11 cellular contexts compared by ENCODE assay signal in genomic region chr14:103273145-103273846, GRCh38.
DNase-seq lines count a peak whose midpoint lies in the region; ATAC-seq, FAIRE-seq and TF ChIP-seq lines count a peak whose summit lies in the region.
"Had no signal": no experiment of that assay in that cellular context is flagged by ENCODE, and none has a peak within 500 bp of the region (broad histone marks: within the 10 kb centered on the region; RNA-seq: fewer than 3 reads in every experiment).

No MANE protein-coding gene starts in this region.

- no peak overlapping the region for H3K9ac ChIP-seq in mammary epithelial cell (ENCODE audit: insufficient read depth, low read length)

- H3K9me3 ChIP-seq in mammary epithelial cell (replicated peaks; ENCODE audit: insufficient read depth, low read length) (no peaks in the 10 kb centered on the region), pancreas (no peaks in the 10 kb centered on the region), upper lobe of left lung (no peaks in the 10 kb centered on the region)

- intact Hi-C loops in mammary epithelial cell (cut with micrococcal nuclease): no loop called here
- intact Hi-C loops in left ventricle myocardium superior (cut with micrococcal nuclease): no loop called here
- intact Hi-C loops in pancreas (cut with DNase I): no loop called here

- H3K4me3 ChIP-seq in mammary epithelial cell (replicated peaks in 1 of 3; ENCODE audit: insufficient read depth in 1 of 3, low read depth in 2 of 3, low read length in 3 of 3): peak overlapping the region in 2 of 3 experiments; percentile 36 to 38
- peak overlapping the region in 3 of 4 donors; percentile 29 to 42 (median 32) for H3K4me3 ChIP-seq in pancreas
- H3K4me3 ChIP-seq in upper lobe of left lung: peak overlapping the region in 3 of 4 donors; percentile 26 to 46 (median 44)

- WGBS in mammary epithelial cell (ENCODE audit: low coverage, missing lambda C conversion rate): 16% methylated on average over 19 of the region's 70 CpGs
- 3 to 7% methylated on average over 57 to 70 of the region's 70 CpGs for WGBS in pancreas, 2 donors
- 16% methylated on average over 21 to 42 of the region's 70 CpGs for WGBS in upper lobe of left lung, 2 donors

- TF ChIP-seq EP300 in upper lobe of left lung (IDR thresholded peaks at IDR 0.05): no peak

- TF ChIP-seq CTCF in mammary epithelial cell (conservative IDR thresholded peaks at IDR 0.05 in 1 of 2, IDR thresholded peaks at IDR 0.05 in 1 of 2; ENCODE audit: extremely low read depth in 1 of 2, insufficient read depth in 1 of 2, low read depth in 1 of 2, low read length in 2 of 2) (no peak), pancreas (IDR thresholded peaks at IDR 0.05) (no peak), upper lobe of left lung (IDR thresholded peaks at IDR 0.05) (no peak)

- no peak for FAIRE-seq in pancreas (lab: Jason Lieb, UNC)

- no peaks in the 10 kb centered on the region for H3K79me2 ChIP-seq in mammary epithelial cell (ENCODE audit: insufficient read depth, low read length)

- no TSS peak for BruUV-seq in mammary epithelial cell (replicated peaks; lab: Mats Ljungman, UMichigan)

- DNase-seq in mammary epithelial cell (no peak), left ventricle myocardium superior (no peak), pancreas (peak in 2 of 6 donors; percentile 36 to 74), upper lobe of left lung (peak in 1 of 2 donors; percentile 88), HT-29 (ENCODE audit: low spot score) (no peak), GM19240 (ENCODE audit: insufficient read length, low spot score) (no peak)
- DNase-seq: cerebellar nuclear complex; naive B cell; NCI-H1417; stimulated activated CD4-positive, alpha-beta T cell treated with anti-CD3 and anti-CD28 coated beads, Interleukin-4, amount 100 ng/mL, for 4 hours had no signal

- H3K4me1 ChIP-seq in mammary epithelial cell (ENCODE audit: insufficient read depth, low read length) (peaks cover 6% of the 10 kb centered on the region), pancreas (no peaks in the 10 kb centered on the region), upper lobe of left lung (peaks cover 10 to 20% (median 14%) of the 10 kb centered on the region in 4 donors)

- TF ChIP-seq POLR2A in upper lobe of left lung (IDR thresholded peaks at IDR 0.05): no peak

- CTCF ChIA-PET in mammary epithelial cell (lab: Charles Lee; ENCODE audit: low non-redundant PET): no interaction called here

- in situ Hi-C loops in mammary epithelial cell (cut with MboI; ENCODE audit: low sequenced_read_pairs in 2 of 2): no loop called here

- H3K27me3 ChIP-seq in mammary epithelial cell (ENCODE audit: insufficient read depth, low read length): peaks cover 13% of the 10 kb centered on the region
- peaks cover 0 to 17% (median 5%) of the 10 kb centered on the region in 4 donors for H3K27me3 ChIP-seq in pancreas
- H3K27me3 ChIP-seq in upper lobe of left lung: peaks cover 0 to 33% (median 13%) of the 10 kb centered on the region in 4 donors

- peak; percentile 43 for ATAC-seq in left ventricle myocardium superior
- peak; percentile 38 to 73 (median 61) for ATAC-seq in pancreas
- peak; percentile 15 to 64 for ATAC-seq in upper lobe of left lung (ENCODE audit: low FRiP score in 2 of 2)
- no peak for ATAC-seq in HG03439 (IDR thresholded peaks at IDR 0.05; ENCODE audit: unreplicated experiment)

- peaks cover 2% of the 10 kb centered on the region for H4K20me1 ChIP-seq in mammary epithelial cell (ENCODE audit: insufficient read depth, low read length)

- H3K36me3 ChIP-seq in mammary epithelial cell (ENCODE audit: insufficient read depth, low read length): no peaks in the 10 kb centered on the region
- H3K36me3 ChIP-seq in pancreas: no peaks in the 10 kb centered on the region
- H3K36me3 ChIP-seq in upper lobe of left lung: no peaks in the 10 kb centered on the region

- H3K27ac ChIP-seq in mammary epithelial cell (ENCODE audit: insufficient read depth, low read depth, low read length): no peak overlapping the region
- no peak overlapping the region for H3K27ac ChIP-seq in pancreas
- no peak overlapping the region for H3K27ac ChIP-seq in upper lobe of left lung

- dilution Hi-C loops in mammary epithelial cell (cut with HindIII; ENCODE audit: low sequenced_read_pairs): no loop called here

- H3K4me2 ChIP-seq in mammary epithelial cell (ENCODE audit: insufficient read depth, low read depth, low read length): peak overlapping the region; percentile 78

- peak overlapping the region; percentile 78 for H2AFZ ChIP-seq in mammary epithelial cell (ENCODE audit: low read depth, low read length)
